ENCODE assay signal across 24 cellular contexts in genomic region chr2:24521162-24521857, GRCh38. TPM values are rescaled to one million over a fixed set of nuclear protein-coding genes. Genes with fewer than 3 reads are reported as not detected.
DNase-seq lines count a peak whose midpoint lies in the region; ATAC-seq, FAIRE-seq and TF ChIP-seq lines count a peak whose summit lies in the region.
"Had no signal": no experiment of that assay in that cellular context is flagged by ENCODE, and none has a peak within 500 bp of the region (broad histone marks: within the 10 kb centered on the region; RNA-seq: fewer than 3 reads in every experiment).

No MANE protein-coding gene starts in this region.

- peak; percentile 69 to 70 for ATAC-seq in activated CD4-positive, CD25-positive, alpha-beta regulatory T cell treated with anti-CD3 and anti-CD28 coated beads, Interleukin-2, amount 50 U/mL, for 24 hours
- ATAC-seq in natural killer cell (peak in 1 of 3 donors; percentile 34), Right ventricle myocardium inferior (no peak), HG02623 (IDR thresholded peaks at IDR 0.05; ENCODE audit: unreplicated experiment) (no peak), GM18858 (IDR thresholded peaks at IDR 0.05; ENCODE audit: unreplicated experiment) (no peak)
- ATAC-seq: heart right ventricle had no signal

- peaks cover 8% of the 10 kb centered on the region for H3K36me3 Mint-ChIP-seq in activated naive CD8-positive, alpha-beta T cell
- H3K36me3 Mint-ChIP-seq in natural killer cell = no peaks in the 10 kb centered on the region

- H3K27ac Mint-ChIP-seq in activated naive CD8-positive, alpha-beta T cell = peak overlapping the region; percentile 94
- H3K27ac Mint-ChIP-seq in natural killer cell = peak overlapping the region; percentile 29 to 80
- H3K27ac Mint-ChIP-seq: HFFc6 had no signal

- no peak for DNase-seq in activated CD4-positive, CD25-positive, alpha-beta regulatory T cell treated with anti-CD3 and anti-CD28 coated beads, Interleukin-2, amount 50 U/mL, for 72 hours
- DNase-seq in GM18507 (ENCODE audit: extremely low spot score, insufficient read length, low read depth) = no peak
- no peak for DNase-seq in natural killer cell
- DNase-seq in Right ventricle myocardium inferior (ENCODE audit: missing footprints) = no peak
- DNase-seq: activated CD4-positive, alpha-beta T cell treated with anti-CD3 and anti-CD28 coated beads for 4 hours; amniotic stem cell; cortex of kidney; heart right ventricle; HFFc6; KBM-7; left colon; mesendoderm; NCI-H146; NCI-H2227 treated with DMSO at 0.1 percent for 48 hours; NCI-H748 treated with DMSO at 0.1 percent for 48 hours; stimulated activated CD4-positive, alpha-beta T cell treated with anti-CD3 and anti-CD28 coated beads, Interleukin-2, amount 100 ng/mL, for 24 hours; stimulated activated naive CD4-positive, alpha-beta T cell; thyroid gland had no signal

- no peak for TF ChIP-seq CTCF in natural killer cell (IDR thresholded peaks at IDR 0.05)

- H3K4me3 Mint-ChIP-seq in activated naive CD8-positive, alpha-beta T cell = peak overlapping the region; percentile 64
- H3K4me3 Mint-ChIP-seq in natural killer cell = peak overlapping the region; percentile 52
- H3K4me3 Mint-ChIP-seq: HFFc6 had no signal

- peaks cover 47% of the 10 kb centered on the region for H3K4me1 Mint-ChIP-seq in activated naive CD8-positive, alpha-beta T cell (ENCODE audit: low read depth)
- H3K4me1 Mint-ChIP-seq in natural killer cell = peaks cover 71 to 73% of the 10 kb centered on the region in 2 donors

- H3K9me3 Mint-ChIP-seq in activated naive CD8-positive, alpha-beta T cell (ENCODE audit: low read depth) = peaks cover 3% of the 10 kb centered on the region
- no peaks in the 10 kb centered on the region for H3K9me3 Mint-ChIP-seq in natural killer cell
- H3K9me3 Mint-ChIP-seq: HFFc6 had no signal

- peak; percentile 60 for FAIRE-seq in GM18507 (lab: Jason Lieb, UNC)
- FAIRE-seq: bronchial epithelial cell, endometrium had no signal

- H3K27me3 Mint-ChIP-seq in activated naive CD8-positive, alpha-beta T cell = no peaks in the 10 kb centered on the region
- no peaks in the 10 kb centered on the region for H3K27me3 Mint-ChIP-seq in natural killer cell (ENCODE audit: low read depth in 2 of 2)

- intact Hi-C loops in natural killer cell (cut with micrococcal nuclease) (no loop called here), Right ventricle myocardium inferior (cut with DNase I) (no loop called here)

RNA-seq across cellular contexts. Expression of gene NCOA1, which starts 30.3 kb away (rescaled TPM):
- 100 to 1,000 TPM; 122 to 149 (median 124) TPM for total RNA-seq in natural killer cell
- 31.0 TPM for total RNA-seq in Right ventricle myocardium inferior

Comparison
In these comparisons a context has a peak if more than half of its experiments do, and no peak if none do; other contexts are left out.
1. ATAC-seq: peak in activated CD4-positive, CD25-positive, alpha-beta regulatory T cell treated with anti-CD3 and anti-CD28 coated beads, Interleukin-2, amount 50 U/mL, for 24 hours (2 of 2); none in Right ventricle myocardium inferior (single experiment), HG02623 (single experiment) and GM18858 (single experiment).